In genomic region chr10:5890519-5890878, GRCh38 we compare ENCODE assay signal across 8 cellular contexts. TPM values are rescaled to one million over a fixed set of nuclear protein-coding genes. Genes with fewer than 3 reads are reported as not detected.
DNase-seq lines count a peak whose midpoint lies in the region; ATAC-seq and TF ChIP-seq lines count a peak whose summit lies in the region.

No MANE protein-coding gene starts in this region.

- TF ChIP-seq POLR2A in prostate gland (IDR thresholded peaks at IDR 0.05): no peak

- in situ Hi-C loops in ACHN (cut with HindIII; ENCODE audit: low pct_ligation_motif_present, low pct_unique_long_range_greater_than_20kb, low sequenced_read_pairs): no loop called here

- peak overlapping the region; percentile 59 to 75 for H3K27ac ChIP-seq in prostate gland

- H3K4me1 ChIP-seq in prostate gland (replicated peaks): peaks cover 7% of the 10 kb centered on the region

- DNase-seq in ACHN: peak; percentile 9
- DNase-seq in activated CD4-positive, alpha-beta T cell treated with anti-CD3 and anti-CD28 coated beads, Interleukin-2, amount 50 U/mL, for 48 hours: peak; percentile 28 to 43
- DNase-seq in fibroblast of villous mesenchyme (ENCODE audit: low read depth): peak; percentile 21
- no peak for DNase-seq in prostate gland (ENCODE audit: low spot score)
- DNase-seq in putamen (ENCODE audit: low spot score): no peak

- H3K4me3 ChIP-seq in fibroblast of villous mesenchyme (ENCODE audit: low read depth, low read length): peak overlapping the region; percentile 88
- peak overlapping the region; percentile 85 to 94 for H3K4me3 ChIP-seq in prostate gland

- intact Hi-C loops in prostate gland (cut with DNase I): loop anchor here (1.0 to 5.0 kb wide), 3 partner anchors 54 to 443 kb away; partner anchors contain the start of gene GDI2

- under 1% methylated on average over 26 of the region's 28 CpGs for WGBS in prostate gland

- TF ChIP-seq CTCF in fibroblast of villous mesenchyme (IDR thresholded peaks at IDR 0.05; ENCODE audit: insufficient read depth, low read depth, low read length) (no peak), prostate gland (IDR thresholded peaks at IDR 0.05) (no peak)

- no peaks in the 10 kb centered on the region for H3K36me3 ChIP-seq in prostate gland

- H3K27me3 ChIP-seq in prostate gland (replicated peaks; ENCODE audit: insufficient read depth): no peaks in the 10 kb centered on the region

- no peaks in the 10 kb centered on the region for H3K9me3 ChIP-seq in prostate gland

- peak; percentile 2 for ATAC-seq in GM19023 (IDR thresholded peaks at IDR 0.05; ENCODE audit: unreplicated experiment)
- peak; percentile 1 for ATAC-seq in HG03571 (IDR thresholded peaks at IDR 0.05; ENCODE audit: unreplicated experiment)
- no peak for ATAC-seq in GM18858 (IDR thresholded peaks at IDR 0.05; ENCODE audit: unreplicated experiment)

RNA-seq across cellular contexts. Expression of gene FBH1, which starts 0.5 kb away (rescaled TPM):
- total RNA-seq in fibroblast of villous mesenchyme (78.9 and 91.5 TPM in 2 replicates), prostate gland (100 to 1,000 TPM in 1 of 2 donors, 10 to 100 TPM in 1; 75.0 to 172 TPM)

RNA-seq across cellular contexts. Expression of gene ANKRD16, which starts 0.8 kb away (rescaled TPM):
- 4.7 and 9.3 TPM in 2 replicates for total RNA-seq in fibroblast of villous mesenchyme
- 10 to 100 TPM; 14.4 to 20.1 TPM for total RNA-seq in prostate gland

Comparison
In these comparisons a context has a peak if more than half of its experiments do, and no peak if none do; other contexts are left out.
1. DNase-seq: peak in ACHN (single experiment), activated CD4-positive, alpha-beta T cell treated with anti-CD3 and anti-CD28 coated beads, Interleukin-2, amount 50 U/mL, for 48 hours (2 of 2) and fibroblast of villous mesenchyme (single experiment); none in prostate gland (single experiment) and putamen (single experiment).